ENCODE assay signal across 8 cellular contexts in genomic region chr16:12802661-12803060, GRCh38. TPM values are rescaled to one million over a fixed set of nuclear protein-coding genes. Genes with fewer than 3 reads are reported as not detected.
DNase-seq lines count a peak whose midpoint lies in the region; ATAC-seq and TF ChIP-seq lines count a peak whose summit lies in the region.

No MANE protein-coding gene starts in this region.

- H3K4me1 Mint-ChIP-seq in natural killer cell = peaks cover 19% of the 10 kb centered on the region in 2 donors

- H3K27me3 Mint-ChIP-seq in natural killer cell (ENCODE audit: low read depth in 2 of 2) = no peaks in the 10 kb centered on the region

- DNase-seq in AG04450 (ENCODE audit: low read depth, low spot score) (no peak), coronary artery (ENCODE audit: low spot score) (no peak), natural killer cell (no peak), NCI-H2029 (lab: John Stamatoyannopoulos, UW) (no peak), NCI-H2107 (lab: John Stamatoyannopoulos, UW) (no peak)
- DNase-seq in Jurkat, Clone E6-1 (ENCODE audit: low read depth, low spot score) = no peak
- no peak for DNase-seq in effector CD4-positive, alpha-beta T cell

- peaks cover 9% of the 10 kb centered on the region for H3K9me3 ChIP-seq in AG04450 (ENCODE audit: control insufficient read depth, insufficient read depth, low read length)

- no peaks in the 10 kb centered on the region for H3K36me3 Mint-ChIP-seq in natural killer cell

- CTCF ChIA-PET in AG04450 (lab: Charles Lee) = no interaction called here

- no peaks in the 10 kb centered on the region for H3K27me3 ChIP-seq in AG04450 (ENCODE audit: control insufficient read depth, insufficient read depth, low read length)

- peak overlapping the region; percentile 90 for H3K4me3 Mint-ChIP-seq in natural killer cell

- H3K4me3 ChIP-seq in AG04450 (ENCODE audit: low read depth, low read length) = peak overlapping the region; percentile 69
- H3K4me3 ChIP-seq in Jurkat, Clone E6-1 (ENCODE audit: low read length) = peak overlapping the region; percentile 99
- peak overlapping the region; percentile 73 for H3K4me3 ChIP-seq in coronary artery

- no peaks in the 10 kb centered on the region for H3K9me3 Mint-ChIP-seq in natural killer cell

- ATAC-seq in natural killer cell = no peak
- no peak for ATAC-seq in HG03097 (IDR thresholded peaks at IDR 0.05; ENCODE audit: low FRiP score, unreplicated experiment)

- H3K27ac ChIP-seq in AG04450 (ENCODE audit: low read depth, low read length) (no peak overlapping the region), coronary artery (peak overlapping the region in 1 of 2 donors; percentile 84)

- no peak for TF ChIP-seq CTCF in AG04450 (IDR thresholded peaks at IDR 0.05; ENCODE audit: low read depth, low read length)
- no peak for TF ChIP-seq CTCF in coronary artery (IDR thresholded peaks at IDR 0.05)
- TF ChIP-seq CTCF in natural killer cell (IDR thresholded peaks at IDR 0.05) = no peak

- intact Hi-C loops in natural killer cell (cut with micrococcal nuclease) = no loop called here

- POLR2A ChIA-PET in AG04450 (lab: Yijun Ruan, JAX) = no interaction called here

- peak overlapping the region; percentile 75 to 80 for H3K27ac Mint-ChIP-seq in natural killer cell

RNA-seq across cellular contexts. Expression of gene CPPED1, which starts 1.0 kb away (rescaled TPM):
- polyA plus RNA-seq in AG04450 (2011; rRNA removed) = 6.3 and 7.7 TPM in 2 replicates
- polyA minus RNA-seq in AG04450 (2011; rRNA and poly(A)+ RNA removed) = 7.3 and 9.3 TPM in 2 replicates
- polyA plus RNA-seq in Jurkat, Clone E6-1 (2012; ENCODE audit: insufficient read depth, insufficient read length) = 16.6 TPM
- 10 to 100 TPM; 10.3 to 18.3 (median 16.4) TPM for total RNA-seq in natural killer cell
